ENCODE assay signal across 8 cellular contexts in the genomic region with DNA sequence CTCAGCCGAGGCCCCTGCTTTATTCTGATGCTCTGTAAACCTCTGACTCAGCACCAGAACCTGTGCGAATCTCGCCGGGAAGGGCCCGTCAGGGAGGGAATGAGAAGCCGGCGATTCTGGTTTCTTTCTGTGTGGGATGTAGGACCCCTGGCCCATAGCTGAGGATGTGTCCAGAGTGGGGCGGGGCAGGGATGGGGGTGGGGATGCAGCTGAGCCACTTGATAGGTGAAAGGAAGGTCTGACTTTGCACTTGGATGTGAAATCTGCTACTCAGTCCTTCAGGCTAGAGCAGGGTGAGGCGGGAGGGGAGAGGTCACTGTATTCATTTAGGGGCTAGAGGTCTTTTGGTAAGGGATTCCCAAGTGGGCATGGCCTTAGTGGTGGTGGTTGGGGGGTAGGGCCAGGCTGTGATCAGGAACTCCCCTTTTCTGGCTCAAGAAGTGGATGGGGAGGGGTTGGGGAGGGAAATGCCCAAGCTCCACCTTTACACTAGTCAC. TPM values are rescaled to one million over a fixed set of nuclear protein-coding genes. Genes with fewer than 3 reads are reported as not detected.
DNase-seq lines count a peak whose midpoint lies in the region; ATAC-seq, FAIRE-seq and TF ChIP-seq lines count a peak whose summit lies in the region.

No MANE protein-coding gene starts in this region.

- H3K27ac Mint-ChIP-seq in endodermal cell = no peak overlapping the region
- H3K27ac Mint-ChIP-seq in stimulated activated memory B cell treated with anti-CD40 and anti-IgM and Interleukin-4, amounts not matched to agents 10 μg/mL and 1 μg/mL and 100 μg/mL, for 72 hours = peak overlapping the region; percentile 72

- H3K27me3 ChIP-seq in OCI-LY3 (ENCODE audit: low read depth, low read length) = no peaks in the 10 kb centered on the region
- H3K27me3 ChIP-seq in endodermal cell (ENCODE audit: control insufficient read depth, insufficient read depth, low read length, poor library complexity, severe bottlenecking) = peaks cover 44% of the 10 kb centered on the region

- TF ChIP-seq CTCF in OCI-LY3 (IDR thresholded peaks at IDR 0.05; ENCODE audit: low read depth, low read length) (no peak), endodermal cell (conservative IDR thresholded peaks at IDR 0.05) (no peak), D721Med (IDR thresholded peaks at IDR 0.05; ENCODE audit: insufficient read depth, missing control alignments) (no peak)

- peaks cover 6% of the 10 kb centered on the region for H3K9me3 Mint-ChIP-seq in endodermal cell
- peaks cover 6% of the 10 kb centered on the region for H3K9me3 Mint-ChIP-seq in stimulated activated memory B cell treated with anti-CD40 and anti-IgM and Interleukin-4, amounts not matched to agents 10 μg/mL and 1 μg/mL and 100 μg/mL, for 72 hours

- ATAC-seq in stimulated activated memory B cell treated with anti-CD40 and anti-IgM and Interleukin-4, amounts not matched to agents 10 μg/mL and 1 μg/mL and 100 μg/mL, for 72 hours = peak; percentile 67
- ATAC-seq in GM21619 (IDR thresholded peaks at IDR 0.05; ENCODE audit: unreplicated experiment) = no peak

- H4K20me1 ChIP-seq in OCI-LY3 (ENCODE audit: insufficient read depth, low read length) = peaks cover 52% of the 10 kb centered on the region

- H3K79me2 ChIP-seq in OCI-LY3 (ENCODE audit: low read length) = peaks cover 71% of the 10 kb centered on the region

- peaks cover 12% of the 10 kb centered on the region for H3K4me1 Mint-ChIP-seq in endodermal cell
- peaks cover 37% of the 10 kb centered on the region for H3K4me1 Mint-ChIP-seq in stimulated activated memory B cell treated with anti-CD40 and anti-IgM and Interleukin-4, amounts not matched to agents 10 μg/mL and 1 μg/mL and 100 μg/mL, for 72 hours

- peaks cover 44% of the 10 kb centered on the region for H3K4me1 ChIP-seq in OCI-LY3 (ENCODE audit: low read length)
- H3K4me1 ChIP-seq in endodermal cell (ENCODE audit: control insufficient read depth, insufficient read depth, low read length) = no peaks in the 10 kb centered on the region

- FAIRE-seq in D721Med (lab: Jason Lieb, UNC) = no peak

- DNase-seq in activated CD4-positive, alpha-beta T cell treated with anti-CD3 and anti-CD28 coated beads for 48 hours = peak; percentile 26
- no peak for DNase-seq in activated CD4-positive, alpha-beta T cell treated with anti-CD3 and anti-CD28 coated beads, Interleukin-2, amount 50 U/mL, for 1 hour
- DNase-seq in endodermal cell (peak; percentile 61), COLO668 (lab: John Stamatoyannopoulos, UW; ENCODE audit: unreplicated experiment) (no peak), D721Med (ENCODE audit: insufficient read length, low spot score) (no peak)

- H3K9me3 ChIP-seq in OCI-LY3 (ENCODE audit: insufficient read depth, low read length) = peaks cover 14% of the 10 kb centered on the region; the same call in 1 of the 2 replicates
- H3K9me3 ChIP-seq in endodermal cell (ENCODE audit: control insufficient read depth, low read length) = no peaks in the 10 kb centered on the region

- 29 to 49% methylated on average over 6 to 9 of the region's 9 CpGs for WGBS in endodermal cell (ENCODE audit: insufficient coverage in 1 of 2, insufficient read length in 1 of 2), 2 experiments

- H3K4me3 Mint-ChIP-seq in endodermal cell = peak overlapping the region; percentile 66
- H3K4me3 Mint-ChIP-seq in stimulated activated memory B cell treated with anti-CD40 and anti-IgM and Interleukin-4, amounts not matched to agents 10 μg/mL and 1 μg/mL and 100 μg/mL, for 72 hours = peak overlapping the region; percentile 79

- H3K4me3 ChIP-seq in OCI-LY3 (ENCODE audit: low read length) (peak overlapping the region; percentile 81), endodermal cell (ENCODE audit: low read length) (no peak overlapping the region)

- H3K27ac ChIP-seq in OCI-LY3 (ENCODE audit: low read length) = peak overlapping the region; percentile 76
- no peak overlapping the region for H3K27ac ChIP-seq in endodermal cell (ENCODE audit: low read depth, low read length)

- peaks cover 33% of the 10 kb centered on the region for H3K36me3 ChIP-seq in OCI-LY3 (replicated peaks; ENCODE audit: low read depth, low read length)
- no peaks in the 10 kb centered on the region for H3K36me3 ChIP-seq in endodermal cell (ENCODE audit: control insufficient read depth, insufficient read depth, low read length)

- no peak overlapping the region for H2AFZ ChIP-seq in OCI-LY3 (ENCODE audit: low read depth, low read length)

- peak overlapping the region; percentile 73 for H3K4me2 ChIP-seq in OCI-LY3 (ENCODE audit: low read length)

- H3K36me3 Mint-ChIP-seq in endodermal cell (ENCODE audit: low read depth) = no peaks in the 10 kb centered on the region
- H3K36me3 Mint-ChIP-seq in stimulated activated memory B cell treated with anti-CD40 and anti-IgM and Interleukin-4, amounts not matched to agents 10 μg/mL and 1 μg/mL and 100 μg/mL, for 72 hours = no peaks in the 10 kb centered on the region

- H3K27me3 Mint-ChIP-seq in endodermal cell (ENCODE audit: insufficient read depth) = peaks cover 77% of the 10 kb centered on the region
- H3K27me3 Mint-ChIP-seq in stimulated activated memory B cell treated with anti-CD40 and anti-IgM and Interleukin-4, amounts not matched to agents 10 μg/mL and 1 μg/mL and 100 μg/mL, for 72 hours = peaks cover 38% of the 10 kb centered on the region

- peak overlapping the region; percentile 94 for H3K9ac ChIP-seq in OCI-LY3 (ENCODE audit: low read length)
- H3K9ac ChIP-seq in endodermal cell (ENCODE audit: extremely low read depth, low read length, poor library complexity, severe bottlenecking) = no peak overlapping the region

RNA-seq across cellular contexts. Expression of a gene that starts 2.3 kb away (rescaled TPM):
- total RNA-seq in endodermal cell = 1 to 10 TPM; 2.4 to 3.4 TPM
- polyA plus RNA-seq in endodermal cell (2013, experiment 1 of 2) = 8.9 TPM
- polyA plus RNA-seq in endodermal cell (2013, experiment 2 of 2) = 8.2 TPM

Comparison
In these comparisons a context has a peak if more than half of its experiments do, and no peak if none do; other contexts are left out.
1. DNase-seq: peak in activated CD4-positive, alpha-beta T cell treated with anti-CD3 and anti-CD28 coated beads for 48 hours (single experiment) and endodermal cell (single experiment); none in activated CD4-positive, alpha-beta T cell treated with anti-CD3 and anti-CD28 coated beads, Interleukin-2, amount 50 U/mL, for 1 hour (single experiment), COLO668 (single experiment) and D721Med (single experiment).